In genomic region chr2:52695731-52696130, GRCh38 we compare ENCODE assay signal across 20 cellular contexts.
A peak's percentile ranks its signal among the peaks of the same experiment; 100 is the strongest.
DNase-seq lines count a peak whose midpoint lies in the region; ATAC-seq and TF ChIP-seq lines count a peak whose summit lies in the region.
"Had no signal": no experiment of that assay in that cellular context is flagged by ENCODE, and none has a peak within 500 bp of the region (broad histone marks: within the 10 kb centered on the region; RNA-seq: fewer than 3 reads in every experiment).

No MANE protein-coding gene starts in this region.

- no peaks in the 10 kb centered on the region for H4K20me1 ChIP-seq in IMR-90 (ENCODE audit: insufficient read depth, low read length)
- H4K20me1 ChIP-seq in fibroblast of lung (ENCODE audit: control insufficient read depth, extremely low read depth, insufficient read depth, low read length), result no peaks in the 10 kb centered on the region
- H4K20me1 ChIP-seq: BLaER1 had no signal

- H4K8ac ChIP-seq in IMR-90 (ENCODE audit: low read depth in 2 of 2, low read length in 2 of 2), result no peak overlapping the region

- POLR2A ChIA-PET in IMR-90 (lab: Charles Lee; ENCODE audit: unreplicated experiment), result no interaction called here

- H3K4me1 ChIP-seq in IMR-90 (ENCODE audit: control insufficient read depth, insufficient read depth, low read length) (no peaks in the 10 kb centered on the region), fibroblast of lung (ENCODE audit: control insufficient read depth, extremely low read depth, insufficient read depth, low read length) (no peaks in the 10 kb centered on the region)
- H3K4me1 ChIP-seq: BLaER1, Caco-2, HAP-1 had no signal

- TF ChIP-seq CTCF in IMR-90 (conservative IDR thresholded peaks at IDR 0.05; ENCODE audit: low read depth, low read length) (no peak), fibroblast of lung (conservative IDR thresholded peaks at IDR 0.05 in 1 of 2, IDR thresholded peaks at IDR 0.05 in 1 of 2; ENCODE audit: low read depth in 1 of 2, low read length in 2 of 2) (no peak)

- intact Hi-C loops in IMR-90 (cut with micrococcal nuclease), result no loop called here
- intact Hi-C loops in activated naive CD4-positive, alpha-beta T cell treated with anti-CD3 and anti-CD28 coated beads for 36 hours (cut with micrococcal nuclease), result no loop called here

- H3K4me3 Mint-ChIP-seq in activated naive CD4-positive, alpha-beta T cell treated with anti-CD3 and anti-CD28 coated beads for 36 hours, result no peak overlapping the region
- H3K4me3 Mint-ChIP-seq: B cell; CD4-positive, CD25-positive, alpha-beta regulatory T cell; CD8-positive, alpha-beta T cell; HFFc6 had no signal

- H2BK20ac ChIP-seq in IMR-90 (ENCODE audit: low read depth, low read length), result no peak overlapping the region

- no peak overlapping the region for H4K91ac ChIP-seq in IMR-90 (ENCODE audit: insufficient read depth, low read depth, low read length)

- H3K27ac ChIP-seq in IMR-90 (ENCODE audit: insufficient read depth, low read length) (no peak overlapping the region), fibroblast of lung (ENCODE audit: insufficient read depth, low read length) (no peak overlapping the region)
- H3K27ac ChIP-seq: 22Rv1, BLaER1, C4-2B had no signal

- H3K56ac ChIP-seq in IMR-90 (ENCODE audit: extremely low read depth, insufficient read depth, low read length), result no peak overlapping the region

- H3K23ac ChIP-seq in IMR-90 (ENCODE audit: low read depth, low read length), result no peak overlapping the region

- no TSS peak for BruUV-seq in IMR-90 (replicated peaks; lab: Mats Ljungman, UMichigan)

- no peak overlapping the region for H3K4me3 ChIP-seq in IMR-90 (ENCODE audit: insufficient read depth, low read depth, low read length)
- H3K4me3 ChIP-seq in fibroblast of lung (replicated peaks in 1 of 4; ENCODE audit: control extremely low read depth in 1 of 4, insufficient read depth in 1 of 4, low read depth in 3 of 4, low read length in 4 of 4), result no peak overlapping the region
- H3K4me3 ChIP-seq: BLaER1, HAP-1 had no signal

- no peak overlapping the region for H2AK9ac ChIP-seq in IMR-90 (replicated peaks; ENCODE audit: low read depth, low read length, poor library complexity)

- H3K36me3 Mint-ChIP-seq in activated naive CD4-positive, alpha-beta T cell treated with anti-CD3 and anti-CD28 coated beads for 36 hours (ENCODE audit: low read depth), result no peaks in the 10 kb centered on the region
- H3K36me3 Mint-ChIP-seq: CD4-positive, CD25-positive, alpha-beta regulatory T cell; CD8-positive, alpha-beta T cell had no signal

- H3K9me3 Mint-ChIP-seq in activated naive CD4-positive, alpha-beta T cell treated with anti-CD3 and anti-CD28 coated beads for 36 hours, result peaks cover 2% of the 10 kb centered on the region
- H3K9me3 Mint-ChIP-seq: HFFc6 had no signal

- ATAC-seq in IMR-90 (ENCODE audit: low read depth), result peak; percentile 40; the same call in 1 of the 2 replicates
- ATAC-seq: CD8-positive, alpha-beta T cell had no signal

- in situ Hi-C loops in IMR-90 (cut with MboI; ENCODE audit: low sequenced_read_pairs), result no loop called here

- dilution Hi-C loops in IMR-90 (cut with HindIII; ENCODE audit: low sequenced_read_pairs, unreplicated experiment), result no loop called here

- H3K79me2 ChIP-seq in fibroblast of lung (ENCODE audit: control insufficient read depth, insufficient read depth, low read length), result no peaks in the 10 kb centered on the region

- no peaks in the 10 kb centered on the region for H3K4me1 Mint-ChIP-seq in activated naive CD4-positive, alpha-beta T cell treated with anti-CD3 and anti-CD28 coated beads for 36 hours (ENCODE audit: low read depth)
- H3K4me1 Mint-ChIP-seq: B cell; CD4-positive, CD25-positive, alpha-beta regulatory T cell had no signal

- H3K9me1 ChIP-seq in IMR-90 (ENCODE audit: insufficient read depth, low read length), result no peaks in the 10 kb centered on the region

- TF ChIP-seq POLR2A in IMR-90 (IDR thresholded peaks at IDR 0.05; ENCODE audit: low read depth, low read length), result no peak
- TF ChIP-seq POLR2A in erythroblast (IDR thresholded peaks at IDR 0.05; ENCODE audit: low read length), result no peak

- no peak overlapping the region for H2BK120ac ChIP-seq in IMR-90 (ENCODE audit: low read depth, low read length)

- no peak overlapping the region for H3K4ac ChIP-seq in IMR-90 (ENCODE audit: low read depth, low read length)

- no peak overlapping the region for H3K4me2 ChIP-seq in IMR-90 (ENCODE audit: low read depth, low read length)
- H3K4me2 ChIP-seq in fibroblast of lung (ENCODE audit: extremely low read depth, insufficient read depth, low read length), result no peak overlapping the region
- H3K4me2 ChIP-seq: BLaER1 had no signal

- no peak overlapping the region for H2AK5ac ChIP-seq in IMR-90 (ENCODE audit: low read depth, low read length)

- DNase-seq in IMR-90, result peak; percentile 66
- DNase-seq in astrocyte of the hippocampus (ENCODE audit: low read depth, low spot score), result peak; percentile 8
- peak; percentile 43 to 66 for DNase-seq in fibroblast of lung (ENCODE audit: low read depth in 2 of 2)
- DNase-seq in iris pigment epithelial cell (ENCODE audit: low read depth), result peak; percentile 23
- DNase-seq in activated naive CD4-positive, alpha-beta T cell treated with anti-CD3 and anti-CD28 coated beads for 36 hours, result no peak
- DNase-seq in NCI-H2227 treated with DMSO at 0.1 percent for 48 hours (lab: John Stamatoyannopoulos, UW), result no peak
- DNase-seq in ecto neural progenitor cell (ENCODE audit: low spot score), result no peak
- DNase-seq in erythroblast (lab: John Stamatoyannopoulos, UW), result no peak
- DNase-seq: Caco-2; CD4-positive, CD25-positive, alpha-beta regulatory T cell; CD8-positive, alpha-beta T cell; DMS153; DND-41; GOT3; HFFc6 had no signal

- H3K9ac ChIP-seq in IMR-90 (ENCODE audit: low read depth, low read length) (no peak overlapping the region), fibroblast of lung (ENCODE audit: insufficient read depth, low read length) (no peak overlapping the region)
- H3K9ac ChIP-seq: BLaER1 had no signal

- TF ChIP-seq RAD21 in IMR-90 (IDR thresholded peaks at IDR 0.05; ENCODE audit: low read length), result no peak

- no CpG with 5 or more reads among the region's 3 CpGs for WGBS in IMR-90 (ENCODE audit: extremely low coverage in 2 of 2, insufficient read length in 1 of 2), 2 experiments

- CTCF ChIA-PET in IMR-90 (lab: Yijun Ruan, JAX), result no interaction called here
- CTCF ChIA-PET in activated naive CD4-positive, alpha-beta T cell treated with anti-CD3 and anti-CD28 coated beads for 36 hours (lab: Charles Lee), result no interaction called here

- H3K27ac Mint-ChIP-seq in activated naive CD4-positive, alpha-beta T cell treated with anti-CD3 and anti-CD28 coated beads for 36 hours, result no peak overlapping the region
- H3K27ac Mint-ChIP-seq: B cell; CD4-positive, CD25-positive, alpha-beta regulatory T cell; CD8-positive, alpha-beta T cell; HFFc6 had no signal

- H2BK15ac ChIP-seq in IMR-90 (ENCODE audit: low read depth, low read length), result no peak overlapping the region; the same call in 2 of the 3 replicates

- no peak overlapping the region for H4K5ac ChIP-seq in IMR-90 (ENCODE audit: low read depth, low read length)

- no peaks in the 10 kb centered on the region for H3K27me3 Mint-ChIP-seq in activated naive CD4-positive, alpha-beta T cell treated with anti-CD3 and anti-CD28 coated beads for 36 hours (ENCODE audit: low read depth)
- H3K27me3 Mint-ChIP-seq: B cell; CD4-positive, CD25-positive, alpha-beta regulatory T cell had no signal

- no peak overlapping the region for H2AFZ ChIP-seq in IMR-90 (replicated peaks; ENCODE audit: low read length, poor library complexity)
- H2AFZ ChIP-seq in fibroblast of lung (ENCODE audit: low read length), result no peak overlapping the region

- H3K14ac ChIP-seq in IMR-90 (replicated peaks; ENCODE audit: low read depth, low read length), result no peak overlapping the region

- H3K79me1 ChIP-seq in IMR-90 (ENCODE audit: low read depth in 1 of 2, low read length in 2 of 2), result no peaks in the 10 kb centered on the region

- H3K27me3 ChIP-seq in IMR-90 (ENCODE audit: control insufficient read depth, insufficient read depth, low read length) (no peaks in the 10 kb centered on the region), fibroblast of lung (ENCODE audit: control insufficient read depth, insufficient read depth, low read length) (no peaks in the 10 kb centered on the region)
- H3K27me3 ChIP-seq: BLaER1 had no signal

- no peak overlapping the region for H2BK5ac ChIP-seq in IMR-90 (ENCODE audit: low read depth, low read length, poor library complexity, severe bottlenecking)

- H3K36me3 ChIP-seq in IMR-90 (ENCODE audit: control insufficient read depth, insufficient read depth, low read length) (no peaks in the 10 kb centered on the region), fibroblast of lung (ENCODE audit: control insufficient read depth, insufficient read depth, low read length) (no peaks in the 10 kb centered on the region)
- H3K36me3 ChIP-seq: BLaER1, HAP-1 had no signal

- no peak overlapping the region for H3K18ac ChIP-seq in IMR-90 (ENCODE audit: low read depth, low read length)

- H3K9me3 ChIP-seq in IMR-90 (ENCODE audit: control insufficient read depth, insufficient read depth, low read length), result no peaks in the 10 kb centered on the region
- no peaks in the 10 kb centered on the region for H3K9me3 ChIP-seq in fibroblast of lung (ENCODE audit: control insufficient read depth, insufficient read depth, low read depth, low read length)
- H3K9me3 ChIP-seq: BLaER1, Caco-2, HAP-1 had no signal

TF ChIP-seq in IMR-90, 13 proteins besides CTCF, POLR2A, EP300 and RAD21:
- TF ChIP-seq FOS (IDR thresholded peaks at IDR 0.05; ENCODE audit: low read depth, low read length) (no peak), CEBPB (IDR thresholded peaks at IDR 0.05; ENCODE audit: low read depth, low read length) (peak; percentile 23; the same call in 1 of the 2 replicates)

Comparison
In these comparisons a context has a peak if more than half of its experiments do, and no peak if none do; other contexts are left out.
1. DNase-seq: peak in IMR-90 (single experiment), astrocyte of the hippocampus (single experiment), fibroblast of lung (2 of 2) and iris pigment epithelial cell (single experiment); none in activated naive CD4-positive, alpha-beta T cell treated with anti-CD3 and anti-CD28 coated beads for 36 hours (single experiment), NCI-H2227 treated with DMSO at 0.1 percent for 48 hours (single experiment), ecto neural progenitor cell (single experiment) and erythroblast (0 of 2).